ENCODE assay signal across 11 cellular contexts in genomic region chr1:213564215-213564659, GRCh38.
A peak's percentile ranks its signal among the peaks of the same experiment; 100 is the strongest.
DNase-seq lines count a peak whose midpoint lies in the region; ATAC-seq, FAIRE-seq and TF ChIP-seq lines count a peak whose summit lies in the region.
"Had no signal": no experiment of that assay in that cellular context is flagged by ENCODE, and none has a peak within 500 bp of the region (broad histone marks: within the 10 kb centered on the region; RNA-seq: fewer than 3 reads in every experiment).

No MANE protein-coding gene starts in this region.

- H3K36me3 ChIP-seq in HAP-1 (replicated peaks) (no peaks in the 10 kb centered on the region), pancreas (no peaks in the 10 kb centered on the region), thyroid gland (no peaks in the 10 kb centered on the region)
- H3K36me3 ChIP-seq: esophagus muscularis mucosa, uterus had no signal

- ATAC-seq in pancreas (peak; percentile 82 to 99 (median 87)), GM21390 (IDR thresholded peaks at IDR 0.05; ENCODE audit: unreplicated experiment) (no peak)

- no peak for TF ChIP-seq POLR2A in thyroid gland (IDR thresholded peaks at IDR 0.05)

- no peak overlapping the region for H3K4me3 Mint-ChIP-seq in brain
- H3K4me3 Mint-ChIP-seq: IgD-negative memory B cell had no signal

- H3K4me1 ChIP-seq in HAP-1 (no peaks in the 10 kb centered on the region), pancreas (no peaks in the 10 kb centered on the region), thyroid gland (no peaks in the 10 kb centered on the region)
- H3K4me1 ChIP-seq: esophagus muscularis mucosa, uterus had no signal

- H3K4me3 ChIP-seq in HAP-1 (no peak overlapping the region), pancreas (no peak overlapping the region), thyroid gland (replicated peaks in 1 of 3) (no peak overlapping the region)
- H3K4me3 ChIP-seq: esophagus muscularis mucosa, uterus had no signal

- no peaks in the 10 kb centered on the region for H3K4me1 Mint-ChIP-seq in brain
- H3K4me1 Mint-ChIP-seq: IgD-negative memory B cell had no signal

- peaks cover 3% of the 10 kb centered on the region for H3K36me3 Mint-ChIP-seq in brain
- H3K36me3 Mint-ChIP-seq: IgD-negative memory B cell had no signal

- intact Hi-C loops in pancreas (cut with DNase I): no loop called here
- intact Hi-C loops in thyroid gland (cut with DNase I): no loop called here

- H3K27me3 ChIP-seq in HAP-1 (ENCODE audit: low read depth): no peaks in the 10 kb centered on the region
- H3K27me3 ChIP-seq in pancreas: no peaks in the 10 kb centered on the region
- H3K27me3 ChIP-seq in thyroid gland: no peaks in the 10 kb centered on the region
- H3K27me3 ChIP-seq: esophagus muscularis mucosa, uterus had no signal

- no peak for FAIRE-seq in pancreas (lab: Jason Lieb, UNC)

- H3K9me3 ChIP-seq in HAP-1 (no peaks in the 10 kb centered on the region), pancreas (no peaks in the 10 kb centered on the region), thyroid gland (no peaks in the 10 kb centered on the region)
- H3K9me3 ChIP-seq: uterus had no signal

- H3K27ac ChIP-seq in pancreas: no peak overlapping the region
- no peak overlapping the region for H3K27ac ChIP-seq in thyroid gland
- H3K27ac ChIP-seq: esophagus muscularis mucosa, uterus had no signal

- TF ChIP-seq CTCF in brain (conservative IDR thresholded peaks at IDR 0.05): peak; percentile 11 to 34
- TF ChIP-seq CTCF in pancreas (IDR thresholded peaks at IDR 0.05): peak; percentile 9 to 51 (median 36)
- peak in 2 of 6 experiments; percentile 18 to 43 for TF ChIP-seq CTCF in thyroid gland (IDR thresholded peaks at IDR 0.05)

- peaks cover 35 to 56% (median 47%) of the 10 kb centered on the region in 5 experiments for H3K9me3 Mint-ChIP-seq in brain

- DNase-seq in HAP-1 (ENCODE audit: low spot score in 2 of 2) (peak; percentile 29 to 55), NCI-H460 (ENCODE audit: extremely low read depth, low read depth) (peak; percentile 36), pancreas (peak in 3 of 6 donors; percentile 32 to 35 (median 35)), thyroid gland (no peak)
- no peak for DNase-seq in stimulated activated naive CD4-positive, alpha-beta T cell treated with Interleukin-2 at 50 U/mL for 16 hours (lab: John Stamatoyannopoulos, UW)
- DNase-seq: activated T-cell treated with anti-CD3 and anti-CD28 coated beads for 4 hours, uterus had no signal

- peaks cover 9% of the 10 kb centered on the region for H3K27me3 Mint-ChIP-seq in brain
- H3K27me3 Mint-ChIP-seq: IgD-negative memory B cell had no signal

- in situ Hi-C loops in HAP-1 (cut with MboI; ENCODE audit: low sequenced_read_pairs): loop anchor here (25.0 kb wide), 1 partner anchor 548 kb away; no protein-coding TSS in a partner anchor

- no peak overlapping the region for H3K27ac Mint-ChIP-seq in brain
- H3K27ac Mint-ChIP-seq: IgD-negative memory B cell had no signal

Comparison
In these comparisons a context has a peak if more than half of its experiments do, and no peak if none do; other contexts are left out.
1. DNase-seq: peak in HAP-1 (2 of 2) and NCI-H460 (single experiment); none in thyroid gland (0 of 2) and stimulated activated naive CD4-positive, alpha-beta T cell treated with Interleukin-2 at 50 U/mL for 16 hours (single experiment).